Comparison of ENCODE assay signal across 18 cellular contexts in genomic region chr12:46351861-46352595, GRCh38. TPM values are rescaled to one million over a fixed set of nuclear protein-coding genes. Genes with fewer than 3 reads are reported as not detected.
DNase-seq lines count a peak whose midpoint lies in the region; ATAC-seq, FAIRE-seq and TF ChIP-seq lines count a peak whose summit lies in the region.
"Had no signal": no experiment of that assay in that cellular context is flagged by ENCODE, and none has a peak within 500 bp of the region (broad histone marks: within the 10 kb centered on the region; RNA-seq: fewer than 3 reads in every experiment).

No MANE protein-coding gene starts in this region.

- ATAC-seq in GM18502 (IDR thresholded peaks at IDR 0.05; ENCODE audit: poor library complexity, unreplicated experiment) (no peak), HG02981 (IDR thresholded peaks at IDR 0.05; ENCODE audit: unreplicated experiment) (no peak)

- no peaks in the 10 kb centered on the region for H3K27me3 ChIP-seq in osteoblast (ENCODE audit: insufficient read depth, low read length)
- H3K27me3 ChIP-seq: Peyer's patch had no signal

- no peak for TF ChIP-seq CTCF in osteoblast (IDR thresholded peaks at IDR 0.05; ENCODE audit: extremely low read depth, low read depth, low read length)

- H3K27ac ChIP-seq in SK-N-MC (0 out of 2 replicates have a peak overlapping the region, but pooled peaks have one; percentile 21), osteoblast (ENCODE audit: low read depth, low read length) (no peak overlapping the region)
- H3K27ac ChIP-seq: Peyer's patch had no signal

- no peak overlapping the region for H3K9ac ChIP-seq in SK-N-MC (ENCODE audit: insufficient read length)

- H2AFZ ChIP-seq in osteoblast (ENCODE audit: low read length): peak overlapping the region; percentile 15

- peak overlapping the region; percentile 17 for H3K4me2 ChIP-seq in osteoblast (ENCODE audit: insufficient read depth, low read length)

- H4K20me1 ChIP-seq in osteoblast (ENCODE audit: insufficient read depth, low read length): no peaks in the 10 kb centered on the region

- peak; percentile 57 for DNase-seq in DMS79 treated with DMSO at 0.1 percent for 48 hours (lab: John Stamatoyannopoulos, UW)
- no peak for DNase-seq in SK-N-MC (ENCODE audit: low read depth, low spot score)
- peak; percentile 45 for DNase-seq in osteoblast (ENCODE audit: insufficient read length, low spot score, missing footprints)
- no peak for DNase-seq in amygdala (lab: John Stamatoyannopoulos, UW)
- no peak for DNase-seq in LoVo (ENCODE audit: low spot score)
- DNase-seq: AML-193; Calu3; CD4-positive, alpha-beta T cell; GDM1; GOT3; MM.1S; NCI-H187 treated with DMSO at 0.1 percent for 48 hours; NCI-H446 treated with DMSO at 0.1 percent for 48 hours; Peyer's patch; SHP77 had no signal

- no peaks in the 10 kb centered on the region for H3K9me3 ChIP-seq in SK-N-MC (ENCODE audit: low read depth, low read length)
- H3K9me3 ChIP-seq in osteoblast (ENCODE audit: low read depth, low read length): no peaks in the 10 kb centered on the region
- H3K9me3 ChIP-seq: Peyer's patch had no signal

- H3K4me3 ChIP-seq in SK-N-MC: no peak overlapping the region
- H3K4me3 ChIP-seq in osteoblast (ENCODE audit: insufficient read depth, low read length): no peak overlapping the region
- H3K4me3 ChIP-seq: Peyer's patch had no signal

- H3K36me3 ChIP-seq in SK-N-MC (ENCODE audit: insufficient read depth, low read length) (no peaks in the 10 kb centered on the region), osteoblast (ENCODE audit: insufficient read depth, low read length) (no peaks in the 10 kb centered on the region)
- H3K36me3 ChIP-seq: Peyer's patch had no signal

- FAIRE-seq in endometrium (lab: Jason Lieb, UNC): peak; percentile 70

- no peaks in the 10 kb centered on the region for H3K79me2 ChIP-seq in osteoblast (ENCODE audit: insufficient read depth, low read length)

- H3K4me1 ChIP-seq in osteoblast (ENCODE audit: insufficient read depth, low read length): no peaks in the 10 kb centered on the region
- H3K4me1 ChIP-seq: Peyer's patch had no signal

RNA-seq across cellular contexts. Expression of gene SLC38A2, which starts 20.5 kb away (rescaled TPM):
- 919 and 1,020 TPM in 2 replicates for total RNA-seq in osteoblast

Comparison
In these comparisons a context has a peak if more than half of its experiments do, and no peak if none do; other contexts are left out.
1. DNase-seq: peak in DMS79 treated with DMSO at 0.1 percent for 48 hours (single experiment) and osteoblast (single experiment); none in SK-N-MC (single experiment), amygdala (0 of 56) and LoVo (single experiment).